Comparison of ENCODE assay signal across 11 cellular contexts in the genomic region with DNA sequence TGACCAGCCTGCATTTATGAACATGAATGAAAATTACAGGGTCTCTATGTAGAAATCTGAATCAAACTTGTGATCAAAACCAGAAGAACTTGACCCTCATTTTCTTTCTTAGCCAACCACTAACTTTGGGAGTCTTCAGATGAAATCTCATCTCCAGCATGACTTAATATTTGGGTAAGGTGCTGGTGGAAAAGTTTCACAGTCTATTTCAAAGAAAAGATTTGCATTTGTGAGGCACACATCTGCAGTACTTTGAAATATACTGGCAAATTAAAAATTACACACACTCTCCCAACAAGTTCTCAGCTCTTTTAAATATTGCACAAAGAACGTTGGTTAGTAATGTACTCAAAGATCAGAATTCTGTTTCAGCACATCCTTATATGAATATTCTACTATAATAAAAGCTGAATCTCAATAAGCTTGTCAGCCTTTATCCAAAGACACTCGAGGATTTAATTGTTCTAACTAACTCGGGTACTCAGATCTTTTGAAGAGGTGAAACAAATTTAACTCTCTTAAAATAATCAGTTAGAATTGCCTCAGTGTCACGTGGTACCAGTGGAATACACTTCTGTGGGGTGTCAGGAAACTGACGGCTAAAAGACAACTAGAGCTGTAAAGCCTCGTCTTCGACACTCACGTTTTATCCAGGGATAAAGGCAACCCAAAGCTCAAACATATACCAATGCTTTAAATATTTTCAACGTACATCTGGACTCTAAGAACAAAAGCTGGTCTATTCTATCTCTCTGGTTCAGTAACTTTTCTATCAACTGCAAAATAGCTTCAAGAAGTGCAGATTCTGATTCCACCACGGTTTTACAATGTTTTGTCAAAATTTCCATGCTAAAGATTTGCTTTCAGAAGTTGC. TPM values are rescaled to one million over a fixed set of nuclear protein-coding genes. Genes with fewer than 3 reads are reported as not detected.
DNase-seq lines count a peak whose midpoint lies in the region; ATAC-seq lines count a peak whose summit lies in the region.
"Had no signal": no experiment of that assay in that cellular context is flagged by ENCODE, and none has a peak within 500 bp of the region (broad histone marks: within the 10 kb centered on the region; RNA-seq: fewer than 3 reads in every experiment).

No MANE protein-coding gene starts in this region.

- H3K27me3 Mint-ChIP-seq in activated T-cell treated with anti-CD3 and anti-CD28 coated beads, Interleukin-2, amount 50 U/mL, for 4 hours (ENCODE audit: low read depth), result no peaks in the 10 kb centered on the region
- H3K27me3 Mint-ChIP-seq in activated naive CD8-positive, alpha-beta T cell, result no peaks in the 10 kb centered on the region

- H3K36me3 Mint-ChIP-seq in activated T-cell treated with anti-CD3 and anti-CD28 coated beads, Interleukin-2, amount 50 U/mL, for 4 hours (ENCODE audit: insufficient read depth), result peaks cover 24% of the 10 kb centered on the region
- peaks cover 15% of the 10 kb centered on the region for H3K36me3 Mint-ChIP-seq in activated naive CD8-positive, alpha-beta T cell
- H3K36me3 Mint-ChIP-seq in stimulated activated effector memory CD8-positive, alpha-beta T cell treated with anti-CD3 and anti-CD28 coated beads, Interleukin-12 subunit alpha, Interleukin-12 subunit beta, amount 100 ng/mL, for 72 hours, result peaks cover 76% of the 10 kb centered on the region

- no peaks in the 10 kb centered on the region for H3K9me3 Mint-ChIP-seq in activated T-cell treated with anti-CD3 and anti-CD28 coated beads, Interleukin-2, amount 50 U/mL, for 4 hours
- H3K9me3 Mint-ChIP-seq in activated naive CD8-positive, alpha-beta T cell (ENCODE audit: low read depth), result no peaks in the 10 kb centered on the region
- no peaks in the 10 kb centered on the region for H3K9me3 Mint-ChIP-seq in stimulated activated effector memory CD8-positive, alpha-beta T cell treated with anti-CD3 and anti-CD28 coated beads, Interleukin-12 subunit alpha, Interleukin-12 subunit beta, amount 100 ng/mL, for 72 hours

- peak overlapping the region; percentile 62 for H3K4me3 Mint-ChIP-seq in activated T-cell treated with anti-CD3 and anti-CD28 coated beads, Interleukin-2, amount 50 U/mL, for 4 hours
- H3K4me3 Mint-ChIP-seq in activated naive CD8-positive, alpha-beta T cell, result peak overlapping the region; percentile 79
- peak overlapping the region; percentile 57 for H3K4me3 Mint-ChIP-seq in stimulated activated effector memory CD8-positive, alpha-beta T cell treated with anti-CD3 and anti-CD28 coated beads, Interleukin-12 subunit alpha, Interleukin-12 subunit beta, amount 100 ng/mL, for 72 hours

- H3K27ac Mint-ChIP-seq in activated naive CD8-positive, alpha-beta T cell, result peak overlapping the region; percentile 93
- peak overlapping the region; percentile 97 for H3K27ac Mint-ChIP-seq in stimulated activated effector memory CD8-positive, alpha-beta T cell treated with anti-CD3 and anti-CD28 coated beads, Interleukin-12 subunit alpha, Interleukin-12 subunit beta, amount 100 ng/mL, for 72 hours

- ATAC-seq in activated T-cell treated with anti-CD3 and anti-CD28 coated beads, Interleukin-2, amount 50 U/mL, for 4 hours, result peak in 1 of 2 donors; percentile 6
- ATAC-seq in stimulated activated effector memory CD8-positive, alpha-beta T cell treated with anti-CD3 and anti-CD28 coated beads, Interleukin-12 subunit alpha, Interleukin-12 subunit beta, amount 100 ng/mL, for 72 hours, result no peak
- ATAC-seq in HG03460 (IDR thresholded peaks at IDR 0.05; ENCODE audit: unreplicated experiment) (no peak), HG02870 (IDR thresholded peaks at IDR 0.05; ENCODE audit: unreplicated experiment) (no peak)

- DNase-seq in activated T-cell treated with anti-CD3 and anti-CD28 coated beads, Interleukin-2, amount 50 U/mL, for 4 hours, result no peak
- DNase-seq in activated T-cell treated with anti-CD3 and anti-CD28 coated beads for 4 hours (no peak), NCI-H526 treated with DMSO at 0.1 percent for 48 hours (lab: John Stamatoyannopoulos, UW) (peak; percentile 5), NCI-H1092 (lab: John Stamatoyannopoulos, UW) (no peak)
- DNase-seq in stimulated activated effector memory CD8-positive, alpha-beta T cell treated with anti-CD3 and anti-CD28 coated beads, Interleukin-12 subunit alpha, Interleukin-12 subunit beta, amount 100 ng/mL, for 72 hours (ENCODE audit: low spot score in 2 of 2), result no peak
- DNase-seq: cerebellar nuclear complex, NCI-H187, right cardiac atrium had no signal

- H3K4me1 Mint-ChIP-seq in activated T-cell treated with anti-CD3 and anti-CD28 coated beads, Interleukin-2, amount 50 U/mL, for 4 hours (ENCODE audit: low read depth), result peaks cover 74% of the 10 kb centered on the region
- peaks cover 75% of the 10 kb centered on the region for H3K4me1 Mint-ChIP-seq in activated naive CD8-positive, alpha-beta T cell (ENCODE audit: low read depth)
- H3K4me1 Mint-ChIP-seq in stimulated activated effector memory CD8-positive, alpha-beta T cell treated with anti-CD3 and anti-CD28 coated beads, Interleukin-12 subunit alpha, Interleukin-12 subunit beta, amount 100 ng/mL, for 72 hours, result peaks cover 45% of the 10 kb centered on the region

RNA-seq across cellular contexts. Expression of a gene that starts 19.1 kb away (rescaled TPM):
- 100 to 1,000 TPM in 1 of 3 donors, 10 to 100 TPM in 2; 54.0 to 107 (median 73.5) TPM for total RNA-seq in activated T-cell treated with anti-CD3 and anti-CD28 coated beads, Interleukin-2, amount 50 U/mL, for 4 hours
